In the genomic region with DNA sequence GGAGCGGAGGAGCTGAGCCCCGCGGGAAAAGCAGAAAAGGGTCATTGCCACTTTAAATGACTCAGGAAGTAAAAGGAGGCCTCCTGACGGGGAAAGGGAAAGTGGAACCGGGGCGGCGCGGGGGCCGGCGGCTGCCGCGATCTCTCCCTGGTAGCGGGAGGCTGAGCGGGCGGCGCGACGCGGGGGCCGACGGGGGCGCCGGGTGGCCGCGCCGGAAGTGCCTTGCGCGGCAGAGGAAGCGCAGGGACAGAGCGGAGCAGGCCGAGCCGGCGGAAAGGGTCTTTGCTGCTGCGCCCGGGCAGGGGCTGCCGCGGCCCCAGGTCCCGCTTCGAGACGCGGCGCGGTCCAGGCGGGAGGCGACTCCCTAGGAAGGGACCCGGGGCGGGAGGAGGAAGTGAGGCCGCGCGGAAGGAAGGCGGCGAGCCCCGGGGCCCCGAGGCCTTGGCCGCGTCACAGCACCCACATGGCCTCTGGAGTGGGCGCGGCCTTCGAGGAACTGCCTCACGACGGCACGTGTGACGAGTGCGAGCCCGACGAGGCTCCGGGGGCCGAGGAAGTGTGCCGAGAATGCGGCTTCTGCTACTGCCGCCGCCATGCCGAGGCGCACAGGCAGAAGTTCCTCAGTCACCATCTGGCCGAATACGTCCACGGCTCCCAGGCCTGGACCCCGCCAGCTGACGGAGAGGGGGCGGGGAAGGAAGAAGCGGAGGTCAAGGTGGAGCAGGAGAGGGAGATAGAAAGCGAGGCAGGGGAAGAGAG, we compare ENCODE assay signal across 8 cellular contexts. TPM values are rescaled to one million over a fixed set of nuclear protein-coding genes. Genes with fewer than 3 reads are reported as not detected.
A peak's percentile ranks its signal among the peaks of the same experiment; 100 is the strongest.
DNase-seq lines count a peak whose midpoint lies in the region; ATAC-seq and TF ChIP-seq lines count a peak whose summit lies in the region.

A gene with protein sequence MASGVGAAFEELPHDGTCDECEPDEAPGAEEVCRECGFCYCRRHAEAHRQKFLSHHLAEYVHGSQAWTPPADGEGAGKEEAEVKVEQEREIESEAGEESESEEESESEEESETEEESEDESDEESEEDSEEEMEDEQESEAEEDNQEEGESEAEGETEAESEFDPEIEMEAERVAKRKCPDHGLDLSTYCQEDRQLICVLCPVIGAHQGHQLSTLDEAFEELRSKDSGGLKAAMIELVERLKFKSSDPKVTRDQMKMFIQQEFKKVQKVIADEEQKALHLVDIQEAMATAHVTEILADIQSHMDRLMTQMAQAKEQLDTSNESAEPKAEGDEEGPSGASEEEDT (plus strand): TSS at position 127 of the 759 bp plus-strand sequence. CDS start 337 bp downstream, at position 464.

- peaks cover 12% of the 10 kb centered on the region; the same call in 1 of the 2 replicates for H3K9me3 ChIP-seq in SK-N-SH
- H3K9me3 ChIP-seq in osteoblast (ENCODE audit: low read depth, low read length), result peaks cover 5% of the 10 kb centered on the region
- peaks cover 12% of the 10 kb centered on the region for H3K9me3 ChIP-seq in thoracic aorta

- POLR2A ChIA-PET in SK-N-SH (lab: Yijun Ruan, JAX), result no interaction called here

- peaks cover 45% of the 10 kb centered on the region for H3K79me2 ChIP-seq in GM23338 (replicated peaks; ENCODE audit: insufficient read depth)
- peaks cover 49% of the 10 kb centered on the region for H3K79me2 ChIP-seq in SK-N-SH (ENCODE audit: insufficient read depth)
- H3K79me2 ChIP-seq in osteoblast (ENCODE audit: insufficient read depth, low read length), result peaks cover 50% of the 10 kb centered on the region

- no peaks in the 10 kb centered on the region for H4K20me1 ChIP-seq in GM23338 (replicated peaks; ENCODE audit: insufficient read depth)
- no peaks in the 10 kb centered on the region for H4K20me1 ChIP-seq in SK-N-SH (ENCODE audit: insufficient read depth)
- peaks cover 4% of the 10 kb centered on the region for H4K20me1 ChIP-seq in osteoblast (ENCODE audit: insufficient read depth, low read length)

- H3K27ac ChIP-seq in GM23338 (ENCODE audit: low read depth) (peak within 1 kb of the TSS; percentile 22; the same call in 1 of the 2 replicates), SK-N-SH (ENCODE audit: low read depth in 2 of 2, low read length in 1 of 2) (peak within 1 kb of the TSS; percentile 78 to 79), osteoblast (ENCODE audit: low read depth, low read length) (peak within 1 kb of the TSS; percentile 83), thoracic aorta (peak within 1 kb of the TSS; percentile 88 to 91)

- peak within 1 kb of the TSS; percentile 71 for H3K4me3 ChIP-seq in GM23338
- peak within 1 kb of the TSS; percentile 73 for H3K4me3 ChIP-seq in LNCaP clone FGC (ENCODE audit: low read depth, low read length)
- peak within 1 kb of the TSS; percentile 68 to 69 for H3K4me3 ChIP-seq in SK-N-SH (ENCODE audit: low read depth in 2 of 2, low read length in 1 of 2)
- peak within 1 kb of the TSS; percentile 80 for H3K4me3 ChIP-seq in osteoblast (ENCODE audit: insufficient read depth, low read length)
- peak within 1 kb of the TSS; percentile 95 for H3K4me3 ChIP-seq in thoracic aorta

- peaks cover 42% of the 10 kb centered on the region for H3K9me3 Mint-ChIP-seq in GM23338

- H3F3A ChIP-seq in GM23338 (replicated peaks; ENCODE audit: low read depth) (peaks cover 5% of the 10 kb centered on the region; the same call in 1 of the 2 replicates), SK-N-SH (replicated peaks; ENCODE audit: insufficient read depth) (peaks cover 12% of the 10 kb centered on the region)

- CTCF ChIA-PET in SK-N-SH (lab: Yijun Ruan, JAX), result interaction anchor here (0.6 to 1.0 kb wide), 2 partner anchors 24 to 99 kb away, joined by 3 read pairs; no protein-coding TSS in a partner anchor

- TF ChIP-seq RAD21 in SK-N-SH (IDR thresholded peaks at IDR 0.05; ENCODE audit: low read length), result no peak

- ATAC-seq in GM23338, result peak; percentile 94
- ATAC-seq in thoracic aorta (ENCODE audit: insufficient number of reproducible peaks, low FRiP score, low read depth), result peak; percentile 85

- H3K27me3 ChIP-seq in GM23338 (ENCODE audit: insufficient read depth), result peaks cover 53% of the 10 kb centered on the region
- no peaks in the 10 kb centered on the region for H3K27me3 ChIP-seq in SK-N-SH (ENCODE audit: insufficient read depth)
- H3K27me3 ChIP-seq in osteoblast (ENCODE audit: insufficient read depth, low read length), result no peaks in the 10 kb centered on the region
- no peaks in the 10 kb centered on the region for H3K27me3 ChIP-seq in thoracic aorta (replicated peaks; ENCODE audit: insufficient read depth)

- TF ChIP-seq EP300 in SK-N-SH (IDR thresholded peaks at IDR 0.05; ENCODE audit: borderline replicate concordance in 1 of 2, low read depth in 1 of 2, low read length in 1 of 2), result no peak

- DNase-seq in ELR (ENCODE audit: low read depth), result peak; percentile 87
- DNase-seq in GM23338 (ENCODE audit: low spot score), result peak; percentile 86
- DNase-seq in LNCaP clone FGC (ENCODE audit: low read depth), result no peak
- DNase-seq in SK-N-SH, result peak; percentile 90
- peak; percentile 87 for DNase-seq in activated naive CD4-positive, alpha-beta T cell treated with anti-CD3 and anti-CD28 coated beads, Interleukin-2, amount 50 U/mL, for 16 hours
- DNase-seq in glomerular endothelial cell (ENCODE audit: extremely low read depth, low read depth, low spot score), result no peak
- peak; percentile 97 for DNase-seq in osteoblast (ENCODE audit: insufficient read length, low spot score, missing footprints)
- peak; percentile 29 for DNase-seq in thoracic aorta (ENCODE audit: low spot score)

- H3K4me1 Mint-ChIP-seq in GM23338, result peaks cover 11% of the 10 kb centered on the region; the same call in 2 of the 3 replicates

- H3K27ac Mint-ChIP-seq in GM23338, result peak within 1 kb of the TSS; percentile 16

- H3K4me2 ChIP-seq in GM23338, result peak within 1 kb of the TSS; percentile 90
- peak within 1 kb of the TSS; percentile 94 for H3K4me2 ChIP-seq in SK-N-SH
- peak within 1 kb of the TSS; percentile 93 for H3K4me2 ChIP-seq in osteoblast (ENCODE audit: insufficient read depth, low read length)

- H3K9me2 ChIP-seq in GM23338 (ENCODE audit: insufficient read depth), result peaks cover 9% of the 10 kb centered on the region
- no peaks in the 10 kb centered on the region for H3K9me2 ChIP-seq in SK-N-SH

- TF ChIP-seq CTCF in GM23338 (conservative IDR thresholded peaks at IDR 0.05; ENCODE audit: low read depth in 2 of 2) (no peak), LNCaP clone FGC (IDR thresholded peaks at IDR 0.05; ENCODE audit: control insufficient read depth, extremely low read depth, insufficient read depth) (no peak), SK-N-SH (IDR thresholded peaks at IDR 0.05) (no peak), osteoblast (IDR thresholded peaks at IDR 0.05; ENCODE audit: extremely low read depth, low read depth, low read length) (no peak), thoracic aorta (IDR thresholded peaks at IDR 0.05) (no peak)

- WGBS in SK-N-SH (ENCODE audit: low lambda C conversion rate), result 15% methylated on average over 20 of the region's 82 CpGs

- peak within 1 kb of the TSS; percentile 98 for H2AFZ ChIP-seq in GM23338
- peak within 1 kb of the TSS; percentile 100 for H2AFZ ChIP-seq in SK-N-SH (ENCODE audit: low read depth)
- peak within 1 kb of the TSS; percentile 97 for H2AFZ ChIP-seq in osteoblast (ENCODE audit: low read length)

- H3K36me3 ChIP-seq in GM23338 (ENCODE audit: insufficient read depth) (peaks cover 6% of the 10 kb centered on the region; the same call in 1 of the 2 replicates), SK-N-SH (replicated peaks in 1 of 2; ENCODE audit: control insufficient read depth in 1 of 2, insufficient read depth in 2 of 2, low read length in 1 of 2) (peaks cover 3 to 30% of the 10 kb centered on the region in 2 experiments), osteoblast (ENCODE audit: insufficient read depth, low read length) (no peaks in the 10 kb centered on the region), thoracic aorta (no peaks in the 10 kb centered on the region)

- H3K36me3 Mint-ChIP-seq in GM23338 (ENCODE audit: low read depth), result peaks cover 44% of the 10 kb centered on the region

- peak within 1 kb of the TSS; percentile 80 for H3K4me3 Mint-ChIP-seq in GM23338

- peak within 1 kb of the TSS; percentile 86 for H3K9ac ChIP-seq in SK-N-SH

- H3K4me1 ChIP-seq in GM23338 (ENCODE audit: insufficient read depth) (peaks cover 10% of the 10 kb centered on the region), SK-N-SH (ENCODE audit: control insufficient read depth in 1 of 2, insufficient read depth in 2 of 2, low read depth in 1 of 2, low read length in 1 of 2) (peaks cover 5 to 14% of the 10 kb centered on the region in 2 experiments; a peak in 2 of 4 replicates), osteoblast (ENCODE audit: insufficient read depth, low read length) (peaks cover 16% of the 10 kb centered on the region), thoracic aorta (ENCODE audit: control insufficient read depth in 1 of 2, low read depth in 2 of 2) (peaks cover 14 to 26% of the 10 kb centered on the region in 2 donors)

- peaks cover 22% of the 10 kb centered on the region for H3K27me3 Mint-ChIP-seq in GM23338 (ENCODE audit: insufficient read depth, low read depth, poor library complexity)

TF ChIP-seq in SK-N-SH, 30 proteins besides CTCF, POLR2A, EP300 and RAD21 (continues in another document):
- TF ChIP-seq POLR2AphosphoS5 (IDR thresholded peaks at IDR 0.05; ENCODE audit: low read depth, low read length), result peak; percentile 43; the same call in 1 of the 2 replicates
- no peak for TF ChIP-seq MEF2A (IDR thresholded peaks at IDR 0.05; ENCODE audit: borderline replicate concordance, low read depth)
- TF ChIP-seq JUND (IDR thresholded peaks at IDR 0.05), result no peak
- TF ChIP-seq, protein P1, sequence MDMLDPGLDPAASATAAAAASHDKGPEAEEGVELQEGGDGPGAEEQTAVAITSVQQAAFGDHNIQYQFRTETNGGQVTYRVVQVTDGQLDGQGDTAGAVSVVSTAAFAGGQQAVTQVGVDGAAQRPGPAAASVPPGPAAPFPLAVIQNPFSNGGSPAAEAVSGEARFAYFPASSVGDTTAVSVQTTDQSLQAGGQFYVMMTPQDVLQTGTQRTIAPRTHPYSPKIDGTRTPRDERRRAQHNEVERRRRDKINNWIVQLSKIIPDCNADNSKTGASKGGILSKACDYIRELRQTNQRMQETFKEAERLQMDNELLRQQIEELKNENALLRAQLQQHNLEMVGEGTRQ (IDR thresholded peaks at IDR 0.05; ENCODE audit: borderline replicate concordance, low read depth, low read length), result 0 out of 2 replicates have a peak, but pooled peaks have one; percentile 19
- TF ChIP-seq, protein P2, sequence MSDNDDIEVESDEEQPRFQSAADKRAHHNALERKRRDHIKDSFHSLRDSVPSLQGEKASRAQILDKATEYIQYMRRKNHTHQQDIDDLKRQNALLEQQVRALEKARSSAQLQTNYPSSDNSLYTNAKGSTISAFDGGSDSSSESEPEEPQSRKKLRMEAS (IDR thresholded peaks at IDR 0.05; ENCODE audit: low read depth), result peak; percentile 99

RNA-seq across cellular contexts. Expression of the gene that starts here (rescaled TPM):
- total RNA-seq in GM23338 (2014; rRNA removed; shearing (Covaris generic)), result 10.3 and 11.0 TPM in 2 replicates
- polyA plus RNA-seq in GM23338 (2016; fragmentation: Nextera tagmentation; extraction: Ambion mirVana) (7.6 and 10.4 TPM in 2 replicates), SK-N-SH (2012; rRNA removed) (34.1 and 45.8 TPM in 2 replicates)
- 36.7 and 41.3 TPM in 2 replicates for polyA plus RNA-seq in SK-N-SH (2012; cell fraction: cytosol; rRNA removed)
- polyA plus RNA-seq in SK-N-SH (2012; cell fraction: nucleus; rRNA removed), result 47.3 and 58.5 TPM in 2 replicates
- total RNA-seq in glomerular endothelial cell (36.2 and 40.9 TPM in 2 replicates), osteoblast (23.9 and 40.5 TPM in 2 replicates), thoracic aorta (10 to 100 TPM; 26.0 to 26.8 TPM)

Comparison
In these comparisons a context has a peak if more than half of its experiments do, and no peak if none do; other contexts are left out.
1. DNase-seq: peak in ELR (single experiment), GM23338 (single experiment), SK-N-SH (single experiment), activated naive CD4-positive, alpha-beta T cell treated with anti-CD3 and anti-CD28 coated beads, Interleukin-2, amount 50 U/mL, for 16 hours (single experiment), osteoblast (single experiment) and thoracic aorta (single experiment); none in LNCaP clone FGC (single experiment) and glomerular endothelial cell (single experiment).
2. H3K27ac ChIP-seq: peak in every context shown above with its lines; median percentile 90 in thoracic aorta; 83 in osteoblast; 78 in SK-N-SH; 22 in GM23338.
3. Peak in every context shown above with its lines, with median percentiles within 50 percentile points of each other: H2AFZ ChIP-seq, H3K4me2 ChIP-seq and H3K4me3 ChIP-seq.